Comparison of ENCODE assay signal across 10 cellular contexts in genomic region chr10:69439350-69439739, GRCh38. TPM values are rescaled to one million over a fixed set of nuclear protein-coding genes. Genes with fewer than 3 reads are reported as not detected.
DNase-seq lines count a peak whose midpoint lies in the region; ATAC-seq, FAIRE-seq and TF ChIP-seq lines count a peak whose summit lies in the region.
"Had no signal": no experiment of that assay in that cellular context is flagged by ENCODE, and none has a peak within 500 bp of the region (broad histone marks: within the 10 kb centered on the region; RNA-seq: fewer than 3 reads in every experiment).

No MANE protein-coding gene starts in this region.

- peak overlapping the region; percentile 22; the same call in 1 of the 2 replicates for H3K4me2 ChIP-seq in HepG2 (ENCODE audit: low read depth, low read length)

- H3K27ac Mint-ChIP-seq in activated T-cell treated with anti-CD3 and anti-CD28 coated beads, Interleukin-2, amount 50 U/mL, for 72 hours: no peak overlapping the region

- no peak for TF ChIP-seq CTCF in heart right ventricle (IDR thresholded peaks at IDR 0.05)
- TF ChIP-seq CTCF in adrenal gland (IDR thresholded peaks at IDR 0.05): no peak
- TF ChIP-seq CTCF in HepG2 (CRISPR knock-in tag; IDR thresholded peaks at IDR 0.05): no peak
- no peak for TF ChIP-seq CTCF in upper lobe of right lung (IDR thresholded peaks at IDR 0.05)

- no peaks in the 10 kb centered on the region for H3K36me3 Mint-ChIP-seq in activated T-cell treated with anti-CD3 and anti-CD28 coated beads, Interleukin-2, amount 50 U/mL, for 72 hours (ENCODE audit: insufficient read depth in 2 of 2)

- H3K4me1 Mint-ChIP-seq in activated T-cell treated with anti-CD3 and anti-CD28 coated beads, Interleukin-2, amount 50 U/mL, for 72 hours (ENCODE audit: low read depth): no peaks in the 10 kb centered on the region

- in situ Hi-C loops in HepG2 (cut with HindIII; ENCODE audit: extremely low pct_ligation_motif_present, low pct_unique_long_range_greater_than_20kb): no loop called here

- H3K4me3 ChIP-seq in heart right ventricle (no peak overlapping the region), adrenal gland (no peak overlapping the region), HepG2 (replicated peaks in 1 of 3; ENCODE audit: insufficient read depth in 1 of 3, low read depth in 2 of 3, low read length in 3 of 3) (no peak overlapping the region), upper lobe of right lung (no peak overlapping the region)

- TF ChIP-seq POLR2A in adrenal gland (IDR thresholded peaks at IDR 0.05): no peak
- no peak for TF ChIP-seq POLR2A in HepG2 (IDR thresholded peaks at IDR 0.05; ENCODE audit: insufficient read depth in 1 of 2, low read depth in 2 of 2, low read length in 2 of 2)

- 57 to 58% methylated on average over 5 of the region's 5 CpGs for WGBS in heart right ventricle, 2 donors
- 20 to 57% (median 38%) methylated on average over 1 to 5 of the region's 5 CpGs for WGBS in adrenal gland, 4 donors
- 77% methylated on average over 3 of the region's 5 CpGs for WGBS in HepG2 (ENCODE audit: low lambda C conversion rate)

- no peak for TF ChIP-seq EP300 in HepG2 (IDR thresholded peaks at IDR 0.05; ENCODE audit: low read depth in 2 of 2, low read length in 2 of 2)
- TF ChIP-seq EP300 in HepG2 (CRISPR knock-in tag; IDR thresholded peaks at IDR 0.05; ENCODE audit: borderline replicate concordance): no peak

- H3K27ac ChIP-seq in heart right ventricle (peak overlapping the region in 6 of 10 donors; percentile 7 to 82 (median 68)), adrenal gland (no peak overlapping the region), HepG2 (ENCODE audit: extremely low read length, insufficient read depth, low read length) (no peak overlapping the region), upper lobe of right lung (peak overlapping the region; percentile 81)

- no peaks in the 10 kb centered on the region for H3K9me3 Mint-ChIP-seq in activated T-cell treated with anti-CD3 and anti-CD28 coated beads, Interleukin-2, amount 50 U/mL, for 72 hours

- no peak overlapping the region for H3K4me3 Mint-ChIP-seq in activated T-cell treated with anti-CD3 and anti-CD28 coated beads, Interleukin-2, amount 50 U/mL, for 72 hours

- H2AFZ ChIP-seq in HepG2 (ENCODE audit: low read length): no peak overlapping the region

- H3K4me1 ChIP-seq in heart right ventricle: peaks cover 6 to 35% (median 19%) of the 10 kb centered on the region in 9 donors
- H3K4me1 ChIP-seq in adrenal gland (replicated peaks in 1 of 2): peaks cover 0 to 14% of the 10 kb centered on the region in 2 donors
- peaks cover 24% of the 10 kb centered on the region for H3K4me1 ChIP-seq in HepG2 (ENCODE audit: insufficient read depth, low read length)
- peaks cover 24% of the 10 kb centered on the region for H3K4me1 ChIP-seq in upper lobe of right lung

- H3K36me3 ChIP-seq in heart right ventricle: no peaks in the 10 kb centered on the region
- no peaks in the 10 kb centered on the region for H3K36me3 ChIP-seq in adrenal gland (replicated peaks in 1 of 2)
- no peaks in the 10 kb centered on the region for H3K36me3 ChIP-seq in HepG2 (replicated peaks in 1 of 2; ENCODE audit: control insufficient read depth in 1 of 2, insufficient read depth in 2 of 2, low read length in 2 of 2)
- no peaks in the 10 kb centered on the region for H3K36me3 ChIP-seq in upper lobe of right lung

- H3K9me3 ChIP-seq in heart right ventricle (no peaks in the 10 kb centered on the region), adrenal gland (replicated peaks in 1 of 3) (no peaks in the 10 kb centered on the region), HepG2 (ENCODE audit: low read length) (no peaks in the 10 kb centered on the region), upper lobe of right lung (no peaks in the 10 kb centered on the region)

- H3K27me3 ChIP-seq in heart right ventricle: no peaks in the 10 kb centered on the region
- H3K27me3 ChIP-seq in adrenal gland: no peaks in the 10 kb centered on the region
- H3K27me3 ChIP-seq in HepG2 (ENCODE audit: control insufficient read depth in 1 of 2, insufficient read depth in 2 of 2, low read length in 2 of 2): peaks cover 0 to 15% of the 10 kb centered on the region in 2 experiments; a peak in 1 of 5 replicates
- H3K27me3 ChIP-seq in upper lobe of right lung: no peaks in the 10 kb centered on the region

- TF ChIP-seq RAD21 in HepG2 (CRISPR knock-in tag; IDR thresholded peaks at IDR 0.05): no peak

- no peak for FAIRE-seq in HepG2 (lab: Jason Lieb, UNC)

- DNase-seq in heart right ventricle (peak in 1 of 2 donors; percentile 31), Right ventricle myocardium inferior (ENCODE audit: missing footprints) (no peak), adrenal gland (peak in 4 of 7 donors; percentile 38 to 70 (median 56)), HepG2 (ENCODE audit: low spot score) (no peak), upper lobe of right lung (peak; percentile 67)
- DNase-seq in activated T-cell treated with anti-CD3 and anti-CD28 coated beads, Interleukin-2, amount 50 U/mL, for 72 hours: no peak
- DNase-seq: activated CD4-positive, alpha-beta T cell treated with anti-CD3 and anti-CD28 coated beads for 1 hour; stimulated activated CD4-positive, alpha-beta T cell treated with anti-CD3 and anti-CD28 coated beads, Interleukin-2, amount 100 ng/mL, for 48 hours had no signal

- intact Hi-C loops in heart right ventricle (cut with DNase I): no loop called here
- intact Hi-C loops in Right ventricle myocardium inferior (cut with DNase I): loop anchor here (5.0 kb wide), 1 partner anchor 43 kb away; no protein-coding TSS in a partner anchor
- intact Hi-C loops in adrenal gland (cut with DNase I): no loop called here
- intact Hi-C loops in HepG2 (cut with micrococcal nuclease; ENCODE audit: unreplicated experiment): no loop called here
- intact Hi-C loops in upper lobe of right lung (cut with DNase I): no loop called here

- no peaks in the 10 kb centered on the region for H4K20me1 ChIP-seq in HepG2 (ENCODE audit: insufficient read depth, low read length)

- H3K27me3 Mint-ChIP-seq in activated T-cell treated with anti-CD3 and anti-CD28 coated beads, Interleukin-2, amount 50 U/mL, for 72 hours (ENCODE audit: low read depth): no peaks in the 10 kb centered on the region

- POLR2A ChIA-PET in HepG2 (lab: Yijun Ruan, JAX): no interaction called here

- peak in 7 of 8 donors; percentile 28 to 84 (median 57) for ATAC-seq in heart right ventricle
- ATAC-seq in Right ventricle myocardium inferior: no peak
- no peak; the same call in 2 of the 3 replicates for ATAC-seq in HepG2
- peak; percentile 52 for ATAC-seq in upper lobe of right lung
- ATAC-seq in GM21576 (IDR thresholded peaks at IDR 0.05; ENCODE audit: unreplicated experiment): no peak
- ATAC-seq in GM19023 (IDR thresholded peaks at IDR 0.05; ENCODE audit: unreplicated experiment): no peak
- ATAC-seq in activated T-cell treated with anti-CD3 and anti-CD28 coated beads, Interleukin-2, amount 50 U/mL, for 72 hours (replicated peaks in 1 of 2): no peak

- H3K79me2 ChIP-seq in HepG2 (ENCODE audit: insufficient read depth, low read length): no peaks in the 10 kb centered on the region

- BruUV-seq in HepG2 (replicated peaks; lab: Mats Ljungman, UMichigan): no TSS peak

- H3K9ac ChIP-seq in HepG2 (ENCODE audit: insufficient read depth, low read depth, low read length): no peak overlapping the region

- CTCF ChIA-PET in HepG2 (lab: Yijun Ruan, JAX; ENCODE audit: low intra/inter-chr PET ratio, low total read pairs): no interaction called here

RNA-seq across cellular contexts. Expression of gene TSPAN15, which starts 11.9 kb away (rescaled TPM):
- total RNA-seq in heart right ventricle: 10 to 100 TPM in 5 of 10 donors, 1 to 10 TPM in 5; 5.0 to 16.5 (median 9.4) TPM
- polyA plus RNA-seq in heart right ventricle: 10 to 100 TPM; 15.4 to 18.2 TPM
- 11.8 TPM for total RNA-seq in Right ventricle myocardium inferior
- 10 to 100 TPM in 6 of 8 donors, 1 to 10 TPM in 2; 6.9 to 13.6 (median 10.8) TPM for total RNA-seq in adrenal gland
- polyA plus RNA-seq in adrenal gland: 10 to 100 TPM in 1 of 3 donors, 1 to 10 TPM in 2; 5.6 to 14.8 (median 8.6) TPM
- total RNA-seq in HepG2 (2016; rRNA removed; fragmentation: Illumina TruSeq; extraction: Trizol): 0.27 and 0.34 TPM in 2 replicates
- 0.61 and 0.88 TPM in 2 replicates for total RNA-seq in HepG2 (2016; cell fraction: cytosol; rRNA removed; fragmentation: Illumina TruSeq; extraction: Trizol; ENCODE audit: low read depth)
- 0.28 TPM in 2 replicates for total RNA-seq in HepG2 (2016; cell fraction: insoluble cytoplasmic fraction; rRNA removed; fragmentation: Illumina TruSeq; extraction: Trizol)
- 0.62 and 0.80 TPM in 2 replicates for total RNA-seq in HepG2 (2016; cell fraction: membrane; rRNA removed; fragmentation: Illumina TruSeq; extraction: Trizol)
- total RNA-seq in HepG2 (2016; cell fraction: nucleus; rRNA removed; fragmentation: Illumina TruSeq; extraction: Trizol): 0.28 and 1.2 TPM in 2 replicates
- 3.2 and 5.1 TPM in 2 replicates for polyA plus RNA-seq in HepG2 (2011; rRNA removed)
- 5.3 and 5.4 TPM in 2 replicates for polyA plus RNA-seq in HepG2 (2011; cell fraction: cytosol; rRNA removed)
- polyA plus RNA-seq in HepG2 (2011; cell fraction: nucleus; rRNA removed): 2.8 and 3.1 TPM in 2 replicates
- 3.9 and 5.4 TPM in 2 replicates for polyA plus RNA-seq in HepG2 (2012)
- polyA plus RNA-seq in HepG2 (2016; cell fraction: cytosol; fragmentation: Illumina TruSeq; extraction: Trizol; ENCODE audit: low read depth): 0.62 and 0.84 TPM in 2 replicates
- polyA plus RNA-seq in HepG2 (2016; cell fraction: insoluble cytoplasmic fraction; fragmentation: Illumina TruSeq; extraction: Trizol; ENCODE audit: low read depth): 0.35 and 0.72 TPM in 2 replicates
- 0.59 and 0.94 TPM in 2 replicates for polyA plus RNA-seq in HepG2 (2016; cell fraction: membrane; fragmentation: Illumina TruSeq; extraction: Trizol; ENCODE audit: low read depth)
- 1.5 and 2.6 TPM in 2 replicates for polyA plus RNA-seq in HepG2 (2016; cell fraction: nucleus; fragmentation: Illumina TruSeq; extraction: Trizol; ENCODE audit: insufficient read depth, low read depth)
- 7.5 and 42.0 TPM in 2 replicates for polyA minus RNA-seq in HepG2 (2011; rRNA and poly(A)+ RNA removed; ENCODE audit: low replicate concordance)
- polyA minus RNA-seq in HepG2 (2011; cell fraction: cytosol; rRNA and poly(A)+ RNA removed): 1.6 and 1.8 TPM in 2 replicates
- polyA minus RNA-seq in HepG2 (2011; cell fraction: nucleus; rRNA and poly(A)+ RNA removed): 2.8 and 3.5 TPM in 2 replicates
- total RNA-seq in upper lobe of right lung: 47.3 TPM
- 1 to 10 TPM; 1.5 to 1.8 TPM for total RNA-seq in activated T-cell treated with anti-CD3 and anti-CD28 coated beads, Interleukin-2, amount 50 U/mL, for 72 hours

RNA-seq across cellular contexts. Expression of gene TACR2, which starts 22.6 kb away (rescaled TPM):
- total RNA-seq in heart right ventricle (under 1 TPM in 8 of 10 donors, not detected in 2; 0.15 to 0.93 (median 0.25) TPM), Right ventricle myocardium inferior (0.19 TPM), adrenal gland (under 1 TPM in 6 of 8 donors, not detected in 2; 0.11 to 0.55 (median 0.35) TPM), HepG2 (2016; rRNA removed; fragmentation: Illumina TruSeq; extraction: Trizol) (not detected in 2 replicates), upper lobe of right lung (0.90 TPM)
- polyA plus RNA-seq in heart right ventricle (under 1 TPM in 1 of 2 donors, not detected in 1; 0.13 TPM), adrenal gland (under 1 TPM in 2 of 3 donors, not detected in 1; 0.33 to 0.37 TPM), HepG2 (2011; rRNA removed) (0.04 TPM in 1 of 2 replicates, not detected in the other)
- not detected in 2 replicates for total RNA-seq in HepG2 (2016; cell fraction: cytosol; rRNA removed; fragmentation: Illumina TruSeq; extraction: Trizol; ENCODE audit: low read depth)
- total RNA-seq in HepG2 (2016; cell fraction: insoluble cytoplasmic fraction; rRNA removed; fragmentation: Illumina TruSeq; extraction: Trizol): not detected in 2 replicates
- total RNA-seq in HepG2 (2016; cell fraction: membrane; rRNA removed; fragmentation: Illumina TruSeq; extraction: Trizol): not detected in 2 replicates
- not detected in 2 replicates for total RNA-seq in HepG2 (2016; cell fraction: nucleus; rRNA removed; fragmentation: Illumina TruSeq; extraction: Trizol)
- 0.03 TPM in 2 replicates for polyA plus RNA-seq in HepG2 (2011; cell fraction: cytosol; rRNA removed)
- not detected in 2 replicates for polyA plus RNA-seq in HepG2 (2011; cell fraction: nucleus; rRNA removed)
- polyA plus RNA-seq in HepG2 (2012): not detected in 2 replicates
- polyA plus RNA-seq in HepG2 (2016; cell fraction: cytosol; fragmentation: Illumina TruSeq; extraction: Trizol; ENCODE audit: low read depth): not detected in 2 replicates
- polyA plus RNA-seq in HepG2 (2016; cell fraction: insoluble cytoplasmic fraction; fragmentation: Illumina TruSeq; extraction: Trizol; ENCODE audit: low read depth): not detected in 2 replicates
- polyA plus RNA-seq in HepG2 (2016; cell fraction: membrane; fragmentation: Illumina TruSeq; extraction: Trizol; ENCODE audit: low read depth): not detected in 2 replicates
- not detected in 2 replicates for polyA plus RNA-seq in HepG2 (2016; cell fraction: nucleus; fragmentation: Illumina TruSeq; extraction: Trizol; ENCODE audit: insufficient read depth, low read depth)
- 0.48 TPM in 1 of 2 replicates, not detected in the other for polyA minus RNA-seq in HepG2 (2011; rRNA and poly(A)+ RNA removed; ENCODE audit: low replicate concordance)
- not detected in 2 replicates for polyA minus RNA-seq in HepG2 (2011; cell fraction: cytosol; rRNA and poly(A)+ RNA removed)
- not detected in 2 replicates for polyA minus RNA-seq in HepG2 (2011; cell fraction: nucleus; rRNA and poly(A)+ RNA removed)
- not detected for total RNA-seq in activated T-cell treated with anti-CD3 and anti-CD28 coated beads, Interleukin-2, amount 50 U/mL, for 72 hours

Comparison
In these comparisons a context has a peak if more than half of its experiments do, and no peak if none do; other contexts are left out.
1. ATAC-seq: peak in heart right ventricle (7 of 8) and upper lobe of right lung (single experiment); none in Right ventricle myocardium inferior (single experiment), HepG2 (single experiment), GM21576 (single experiment), GM19023 (single experiment) and activated T-cell treated with anti-CD3 and anti-CD28 coated beads, Interleukin-2, amount 50 U/mL, for 72 hours (0 of 2).
2. DNase-seq: peak in adrenal gland (4 of 7) and upper lobe of right lung (single experiment); none in Right ventricle myocardium inferior (single experiment), HepG2 (single experiment) and activated T-cell treated with anti-CD3 and anti-CD28 coated beads, Interleukin-2, amount 50 U/mL, for 72 hours (0 of 2).
3. H3K27ac ChIP-seq: peak in heart right ventricle (6 of 10) and upper lobe of right lung (single experiment); none in adrenal gland (0 of 5) and HepG2 (single experiment).